ENCODE assay signal across 1 cellular context in genomic region chr1:180218806-180219765, GRCh38.
TF ChIP-seq lines count a peak whose summit lies in the region.

No MANE protein-coding gene starts in this region.

TF ChIP-seq in GM23338, 12 proteins besides CTCF, POLR2A, EP300 and RAD21 (continued from another document):
- TF ChIP-seq, protein P1, sequence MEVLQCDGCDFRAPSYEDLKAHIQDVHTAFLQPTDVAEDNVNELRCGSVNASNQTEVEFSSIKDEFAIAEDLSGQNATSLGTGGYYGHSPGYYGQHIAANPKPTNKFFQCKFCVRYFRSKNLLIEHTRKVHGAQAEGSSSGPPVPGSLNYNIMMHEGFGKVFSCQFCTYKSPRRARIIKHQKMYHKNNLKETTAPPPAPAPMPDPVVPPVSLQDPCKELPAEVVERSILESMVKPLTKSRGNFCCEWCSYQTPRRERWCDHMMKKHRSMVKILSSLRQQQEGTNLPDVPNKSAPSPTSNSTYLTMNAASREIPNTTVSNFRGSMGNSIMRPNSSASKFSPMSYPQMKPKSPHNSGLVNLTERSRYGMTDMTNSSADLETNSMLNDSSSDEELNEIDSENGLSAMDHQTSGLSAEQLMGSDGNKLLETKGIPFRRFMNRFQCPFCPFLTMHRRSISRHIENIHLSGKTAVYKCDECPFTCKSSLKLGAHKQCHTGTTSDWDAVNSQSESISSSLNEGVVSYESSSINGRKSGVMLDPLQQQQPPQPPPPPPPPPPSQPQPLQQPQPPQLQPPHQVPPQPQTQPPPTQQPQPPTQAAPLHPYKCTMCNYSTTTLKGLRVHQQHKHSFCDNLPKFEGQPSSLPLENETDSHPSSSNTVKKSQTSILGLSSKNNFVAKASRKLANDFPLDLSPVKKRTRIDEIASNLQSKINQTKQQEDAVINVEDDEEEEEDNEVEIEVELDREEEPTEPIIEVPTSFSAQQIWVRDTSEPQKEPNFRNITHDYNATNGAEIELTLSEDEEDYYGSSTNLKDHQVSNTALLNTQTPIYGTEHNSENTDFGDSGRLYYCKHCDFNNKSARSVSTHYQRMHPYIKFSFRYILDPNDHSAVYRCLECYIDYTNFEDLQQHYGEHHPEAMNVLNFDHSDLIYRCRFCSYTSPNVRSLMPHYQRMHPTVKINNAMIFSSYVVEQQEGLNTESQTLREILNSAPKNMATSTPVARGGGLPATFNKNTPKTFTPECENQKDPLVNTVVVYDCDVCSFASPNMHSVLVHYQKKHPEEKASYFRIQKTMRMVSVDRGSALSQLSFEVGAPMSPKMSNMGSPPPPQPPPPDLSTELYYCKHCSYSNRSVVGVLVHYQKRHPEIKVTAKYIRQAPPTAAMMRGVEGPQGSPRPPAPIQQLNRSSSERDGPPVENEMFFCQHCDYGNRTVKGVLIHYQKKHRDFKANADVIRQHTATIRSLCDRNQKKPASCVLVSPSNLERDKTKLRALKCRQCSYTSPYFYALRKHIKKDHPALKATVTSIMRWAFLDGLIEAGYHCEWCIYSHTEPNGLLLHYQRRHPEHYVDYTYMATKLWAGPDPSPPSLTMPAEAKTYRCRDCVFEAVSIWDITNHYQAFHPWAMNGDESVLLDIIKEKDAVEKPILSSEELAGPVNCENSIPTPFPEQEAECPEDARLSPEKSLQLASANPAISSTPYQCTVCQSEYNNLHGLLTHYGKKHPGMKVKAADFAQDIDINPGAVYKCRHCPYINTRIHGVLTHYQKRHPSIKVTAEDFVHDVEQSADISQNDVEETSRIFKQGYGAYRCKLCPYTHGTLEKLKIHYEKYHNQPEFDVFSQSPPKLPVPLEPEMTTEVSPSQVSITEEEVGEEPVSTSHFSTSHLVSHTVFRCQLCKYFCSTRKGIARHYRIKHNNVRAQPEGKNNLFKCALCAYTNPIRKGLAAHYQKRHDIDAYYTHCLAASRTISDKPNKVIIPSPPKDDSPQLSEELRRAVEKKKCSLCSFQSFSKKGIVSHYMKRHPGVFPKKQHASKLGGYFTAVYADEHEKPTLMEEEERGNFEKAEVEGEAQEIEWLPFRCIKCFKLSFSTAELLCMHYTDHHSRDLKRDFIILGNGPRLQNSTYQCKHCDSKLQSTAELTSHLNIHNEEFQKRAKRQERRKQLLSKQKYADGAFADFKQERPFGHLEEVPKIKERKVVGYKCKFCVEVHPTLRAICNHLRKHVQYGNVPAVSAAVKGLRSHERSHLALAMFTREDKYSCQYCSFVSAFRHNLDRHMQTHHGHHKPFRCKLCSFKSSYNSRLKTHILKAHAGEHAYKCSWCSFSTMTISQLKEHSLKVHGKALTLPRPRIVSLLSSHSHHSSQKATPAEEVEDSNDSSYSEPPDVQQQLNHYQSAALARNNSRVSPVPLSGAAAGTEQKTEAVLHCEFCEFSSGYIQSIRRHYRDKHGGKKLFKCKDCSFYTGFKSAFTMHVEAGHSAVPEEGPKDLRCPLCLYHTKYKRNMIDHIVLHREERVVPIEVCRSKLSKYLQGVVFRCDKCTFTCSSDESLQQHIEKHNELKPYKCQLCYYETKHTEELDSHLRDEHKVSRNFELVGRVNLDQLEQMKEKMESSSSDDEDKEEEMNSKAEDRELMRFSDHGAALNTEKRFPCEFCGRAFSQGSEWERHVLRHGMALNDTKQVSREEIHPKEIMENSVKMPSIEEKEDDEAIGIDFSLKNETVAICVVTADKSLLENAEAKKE (CRISPR knock-in tag; IDR thresholded peaks at IDR 0.05): no peak
- TF ChIP-seq JUNB (IDR thresholded peaks at IDR 0.05; ENCODE audit: unreplicated experiment) (no peak), STAT1 (IDR thresholded peaks at IDR 0.05; ENCODE audit: unreplicated experiment) (no peak), EZH2phosphoT487 (IDR thresholded peaks at IDR 0.05; ENCODE audit: unreplicated experiment) (no peak)
